In the genomic region with DNA sequence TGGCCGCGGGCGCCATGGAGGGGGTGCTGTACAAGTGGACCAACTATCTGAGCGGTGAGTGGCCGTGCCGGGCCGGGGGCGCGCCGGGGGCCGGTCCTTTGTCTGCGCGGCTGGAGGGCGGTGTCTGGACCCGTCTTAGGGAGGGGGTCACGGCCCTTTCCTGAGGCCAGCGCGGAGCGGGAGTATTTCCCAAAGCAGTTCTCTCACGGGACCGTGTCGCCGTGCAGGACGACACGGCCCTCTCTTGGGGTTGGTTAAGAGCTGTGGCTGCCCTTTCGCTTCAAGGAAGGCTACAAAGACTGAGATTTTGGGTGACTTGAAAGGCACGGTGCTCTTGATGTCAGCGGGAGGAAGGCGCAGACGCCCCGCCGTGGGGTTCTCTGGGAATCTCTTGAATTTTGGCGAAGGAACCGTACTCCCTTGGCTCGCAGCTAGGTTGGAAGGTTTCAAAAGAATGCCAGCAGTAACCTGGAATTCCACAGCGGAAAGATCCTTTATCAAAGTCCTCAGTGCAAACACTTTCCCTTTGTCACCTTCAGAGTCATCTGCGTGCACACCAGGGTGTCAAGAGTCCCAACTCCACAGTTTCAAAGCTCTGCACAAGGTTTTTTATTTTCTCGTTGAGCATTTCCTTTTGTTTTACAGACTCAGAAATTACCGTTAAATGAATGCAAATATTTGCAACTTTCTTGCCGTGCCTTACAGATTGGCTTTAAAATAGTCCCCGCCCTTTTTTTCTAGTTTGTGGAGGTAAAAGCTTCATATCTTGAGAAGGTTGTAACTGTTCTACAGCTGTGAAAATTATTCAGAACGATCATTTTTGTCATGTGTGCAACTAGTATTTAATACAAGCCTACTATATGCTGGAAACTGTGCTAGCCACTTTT, we compare ENCODE assay signal across 1 cellular context.
A peak's percentile ranks its signal among the peaks of the same experiment; 100 is the strongest.
TF ChIP-seq lines count a peak whose summit lies in the region.

No MANE protein-coding gene starts in this region.

TF ChIP-seq in H1, 55 proteins besides CTCF, POLR2A, EP300 and RAD21:
- TF ChIP-seq RBBP5 (IDR thresholded peaks at IDR 0.05; ENCODE audit: borderline replicate concordance, low read depth, low read length) (no peak), HDAC2 (IDR thresholded peaks at IDR 0.05; ENCODE audit: borderline replicate concordance in 1 of 2, low read depth in 2 of 2, low read length in 2 of 2) (peak in 1 of 2 experiments; percentile 16; a peak in 1 of 4 replicates), SAP30 (IDR thresholded peaks at IDR 0.05; ENCODE audit: insufficient read depth, insufficient replicate concordance, low read length) (peak; percentile 60), SIN3A (conservative IDR thresholded peaks at IDR 0.05 in 1 of 2, IDR thresholded peaks at IDR 0.05 in 1 of 2; ENCODE audit: low read depth in 1 of 2, low read length in 2 of 2) (peak in 1 of 2 experiments; percentile 65; a peak in 2 of 4 replicates), TEAD4 (IDR thresholded peaks at IDR 0.05; ENCODE audit: low read depth, low read length) (peak; percentile 35; the same call in 1 of the 2 replicates), CHD1 (IDR thresholded peaks at IDR 0.05; ENCODE audit: low read depth, low read length) (no peak), PHF8 (conservative IDR thresholded peaks at IDR 0.05; ENCODE audit: low read depth, low read length) (peak; percentile 73), FOSL1 (IDR thresholded peaks at IDR 0.05; ENCODE audit: insufficient read depth, low read depth, low read length) (no peak)
